20 cellular contexts compared by ENCODE assay signal in the genomic region with DNA sequence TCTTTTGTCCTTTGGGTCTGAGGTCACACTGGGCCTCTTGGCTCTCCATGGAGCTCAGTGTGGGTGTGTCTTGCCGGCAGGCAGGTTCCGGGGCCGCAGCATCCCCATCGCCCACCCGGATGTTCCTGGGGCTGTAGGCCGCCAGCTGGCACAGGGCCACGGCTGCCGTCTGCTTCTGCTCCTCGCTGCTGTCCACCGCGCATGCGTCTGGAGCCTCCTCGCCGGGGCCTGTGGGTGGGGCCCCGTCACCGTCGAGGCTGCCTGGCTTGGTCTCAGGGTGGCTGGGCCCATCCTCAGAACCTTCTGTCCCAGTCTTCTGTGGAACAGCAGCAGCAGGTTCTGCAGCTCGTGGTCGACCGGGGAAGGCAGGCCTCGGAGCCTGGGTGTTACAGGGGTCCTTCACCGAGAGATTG. TPM values are rescaled to one million over a fixed set of nuclear protein-coding genes. Genes with fewer than 3 reads are reported as not detected.
DNase-seq lines count a peak whose midpoint lies in the region; ATAC-seq and TF ChIP-seq lines count a peak whose summit lies in the region.
"Had no signal": no experiment of that assay in that cellular context is flagged by ENCODE, and none has a peak within 500 bp of the region (broad histone marks: within the 10 kb centered on the region; RNA-seq: fewer than 3 reads in every experiment).

No MANE protein-coding gene starts in this region.

- no peaks in the 10 kb centered on the region for H3K9me3 Mint-ChIP-seq in Caco-2 (ENCODE audit: unreplicated experiment)

- H3K27me3 Mint-ChIP-seq in Caco-2 (ENCODE audit: insufficient read depth, unreplicated experiment): no peaks in the 10 kb centered on the region
- H3K27me3 Mint-ChIP-seq: activated naive CD8-positive, alpha-beta T cell had no signal

- TF ChIP-seq POLR2A in body of pancreas (IDR thresholded peaks at IDR 0.05) (no peak), testis (IDR thresholded peaks at IDR 0.05) (no peak)

- H3K4me1 Mint-ChIP-seq in Caco-2 (ENCODE audit: low read depth, unreplicated experiment): no peaks in the 10 kb centered on the region

- no TSS peak for BruUV-seq in Caco-2 (replicated peaks; lab: Mats Ljungman, UMichigan)

- H3K4me3 Mint-ChIP-seq in Caco-2 (ENCODE audit: unreplicated experiment): no peak overlapping the region
- H3K4me3 Mint-ChIP-seq: activated naive CD8-positive, alpha-beta T cell had no signal

- H3K36me3 ChIP-seq in body of pancreas (replicated peaks in 1 of 2; ENCODE audit: insufficient read depth in 1 of 2, low read depth in 2 of 2) (peaks cover 0 to 2% of the 10 kb centered on the region in 2 donors), testis (ENCODE audit: low read depth, missing control alignments) (no peaks in the 10 kb centered on the region), Caco-2 (ENCODE audit: control insufficient read depth, insufficient read depth, low read length) (no peaks in the 10 kb centered on the region; the same call in 1 of the 2 replicates)
- H3K36me3 ChIP-seq: neutrophil had no signal

- peaks cover 36% of the 10 kb centered on the region for H3K36me3 Mint-ChIP-seq in Caco-2 (ENCODE audit: insufficient read depth, unreplicated experiment)

- TF ChIP-seq CTCF in body of pancreas (IDR thresholded peaks at IDR 0.05) (no peak), testis (IDR thresholded peaks at IDR 0.05) (no peak), Caco-2 (IDR thresholded peaks at IDR 0.05; ENCODE audit: insufficient read depth in 1 of 2, low read depth in 1 of 2, low read length in 1 of 2, severe bottlenecking in 1 of 2, unreplicated experiment in 1 of 2) (no peak)

- 91 to 93% methylated on average over 21 to 22 of the region's 22 CpGs for WGBS in body of pancreas, 2 donors
- WGBS in testis, 2 donors: 41% methylated on average over 18 of the region's 22 CpGs; no CpG with 5 or more reads in 1 of the 2 donors

- peak; percentile 88 for DNase-seq in NCI-H82 (lab: John Stamatoyannopoulos, UW)
- no peak for DNase-seq in NCI-H82 treated with DMSO at 0.1 percent for 48 hours (lab: John Stamatoyannopoulos, UW; ENCODE audit: unreplicated experiment)
- peak; percentile 24 to 34 (median 27) for DNase-seq in body of pancreas
- DNase-seq in left ventricle myocardium superior: peak; percentile 92
- DNase-seq in testis: peak; percentile 73
- DNase-seq in iPS-NIHi7 (ENCODE audit: extremely low spot score): no peak
- no peak for DNase-seq in Caco-2
- DNase-seq: activated CD8-positive, alpha-beta memory T cell treated with anti-CD3 and anti-CD28 coated beads, Interleukin-2, amount 50 U/mL, for 48 hours; GOT3; kidney glomerular epithelial cell; MV-4-11; SJCRH30; trophoblast cell had no signal

- no peak overlapping the region for H3K27ac Mint-ChIP-seq in Caco-2 (ENCODE audit: unreplicated experiment)
- H3K27ac Mint-ChIP-seq: activated naive CD8-positive, alpha-beta T cell had no signal

- H3K27ac ChIP-seq in body of pancreas (no peak overlapping the region), testis (no peak overlapping the region)
- H3K27ac ChIP-seq: A549, neutrophil, SJCRH30, VCaP had no signal

- no peak overlapping the region for H3K4me3 ChIP-seq in body of pancreas
- H3K4me3 ChIP-seq in testis: peak overlapping the region in 1 of 2 donors; percentile 20
- H3K4me3 ChIP-seq in Caco-2 (ENCODE audit: low read depth, low read length): no peak overlapping the region
- H3K4me3 ChIP-seq: A549, SJCRH30 had no signal

- H3K27me3 ChIP-seq in body of pancreas (no peaks in the 10 kb centered on the region), testis (no peaks in the 10 kb centered on the region), Caco-2 (replicated peaks; ENCODE audit: control insufficient read depth, insufficient read depth, low read length) (no peaks in the 10 kb centered on the region)
- H3K27me3 ChIP-seq: neutrophil, SJCRH30 had no signal

- H3K9me3 ChIP-seq in body of pancreas: no peaks in the 10 kb centered on the region
- no peaks in the 10 kb centered on the region for H3K9me3 ChIP-seq in testis
- H3K9me3 ChIP-seq in Caco-2: no peaks in the 10 kb centered on the region
- H3K9me3 ChIP-seq: A549, neutrophil, SJCRH30 had no signal

- CTCF ChIA-PET in Caco-2 (lab: Charles Lee): no interaction called here

- POLR2A ChIA-PET in Caco-2 (lab: Charles Lee): no interaction called here

- ATAC-seq in body of pancreas (peak; percentile 24), left ventricle myocardium superior (peak; percentile 83), HG03095 (IDR thresholded peaks at IDR 0.05; ENCODE audit: unreplicated experiment) (no peak)
- ATAC-seq: A549 had no signal

- H3K4me1 ChIP-seq in body of pancreas: no peaks in the 10 kb centered on the region
- H3K4me1 ChIP-seq in testis: peaks cover 7% of the 10 kb centered on the region
- H3K4me1 ChIP-seq in Caco-2: no peaks in the 10 kb centered on the region
- H3K4me1 ChIP-seq: A549 had no signal

- intact Hi-C loops in body of pancreas (cut with DNase I) (no loop called here), left ventricle myocardium superior (cut with micrococcal nuclease) (no loop called here), testis (cut with DNase I; ENCODE audit: low total_unique reads) (no loop called here), Caco-2 (cut with micrococcal nuclease; ENCODE audit: unreplicated experiment) (no loop called here)

RNA-seq across cellular contexts. Expression of a gene that starts 9.6 kb away (rescaled TPM):
- total RNA-seq in body of pancreas (not detected), left ventricle myocardium superior (0.15 TPM), testis (under 1 TPM; 0.50 to 0.63 TPM), Caco-2 (2022) (0.14 and 0.19 TPM in 2 replicates)
- polyA plus RNA-seq in testis (ENCODE audit: insufficient read depth, low read depth, low replicate concordance): 0.21 TPM
- total RNA-seq: frontal cortex, HT1080, SJCRH30 had no signal
- polyA plus RNA-seq: A549 had no signal

Comparison
In these comparisons a context has a peak if more than half of its experiments do, and no peak if none do; other contexts are left out.
1. DNase-seq: peak in NCI-H82 (single experiment), body of pancreas (4 of 4), left ventricle myocardium superior (single experiment) and testis (single experiment); none in NCI-H82 treated with DMSO at 0.1 percent for 48 hours (single experiment), iPS-NIHi7 (single experiment) and Caco-2 (0 of 2).